ENCODE assay signal across 8 cellular contexts in genomic region chr6:43608310-43608763, GRCh38. TPM values are rescaled to one million over a fixed set of nuclear protein-coding genes. Genes with fewer than 3 reads are reported as not detected.
DNase-seq lines count a peak whose midpoint lies in the region; ATAC-seq and TF ChIP-seq lines count a peak whose summit lies in the region.

No MANE protein-coding gene starts in this region.

- DNase-seq in AG08395 (ENCODE audit: low spot score), result peak; percentile 71
- peak; percentile 50 for DNase-seq in GM20000 (ENCODE audit: low spot score)
- peak; percentile 38 for DNase-seq in NCI-H2227 treated with DMSO at 0.1 percent for 48 hours (lab: John Stamatoyannopoulos, UW)
- peak; percentile 88 for DNase-seq in cerebellar cortex (ENCODE audit: low spot score)
- DNase-seq in left colon, result peak; percentile 41 to 77
- DNase-seq in stimulated activated CD4-positive, alpha-beta T cell treated with anti-CD3 and anti-CD28 coated beads, TNF-alpha, amount 100 ng/mL, for 1 hour (ENCODE audit: low read depth in 3 of 3, low spot score in 1 of 3), result peak in 2 of 3 donors; percentile 12 to 41

- intact Hi-C loops in left colon (cut with DNase I, micrococcal nuclease), result loop anchor here in 1 of 2 donors (5.0 kb wide), 1 partner anchor 469 kb away; no protein-coding TSS in a partner anchor

- ATAC-seq in left colon (peak; percentile 74), HG02588 (IDR thresholded peaks at IDR 0.05; ENCODE audit: unreplicated experiment) (no peak)

- no peak overlapping the region for H3K4me3 ChIP-seq in WI38 (ENCODE audit: low read depth, low read length)

- TF ChIP-seq CTCF in GM20000 (IDR thresholded peaks at IDR 0.05; ENCODE audit: extremely low read depth, missing control alignments) (peak; percentile 79), WI38 (IDR thresholded peaks at IDR 0.05; ENCODE audit: low read depth, low read length) (peak; percentile 78)

RNA-seq across cellular contexts. Expression of gene GTPBP2, which starts 20.7 kb away (rescaled TPM):
- 10 to 100 TPM; 63.7 to 95.8 TPM for total RNA-seq in left colon

RNA-seq across cellular contexts. Expression of gene MAD2L1BP, which starts 27.3 kb away (rescaled TPM):
- 10 to 100 TPM; 37.0 to 49.8 TPM for total RNA-seq in left colon

RNA-seq across cellular contexts. Expression of gene POLH, which starts 32.4 kb away (rescaled TPM):
- 10 to 100 TPM; 11.2 to 11.3 TPM for total RNA-seq in left colon

RNA-seq across cellular contexts. Expression of gene XPO5, which starts 32.5 kb away (rescaled TPM):
- total RNA-seq in left colon, result 10 to 100 TPM; 20.0 to 23.2 TPM

RNA-seq across cellular contexts. Expression of gene RSPH9, which starts 36.5 kb away (rescaled TPM):
- under 1 TPM in 1 of 2 donors, not detected in 1; 0.11 TPM for total RNA-seq in left colon

Comparison
In these comparisons a context has a peak if more than half of its experiments do, and no peak if none do; other contexts are left out.
1. DNase-seq: peak in every context shown above with its lines; median percentile 88 in cerebellar cortex; 71 in AG08395; 59 in left colon; 50 in GM20000; 38 in NCI-H2227 treated with DMSO at 0.1 percent for 48 hours; 26 in stimulated activated CD4-positive, alpha-beta T cell treated with anti-CD3 and anti-CD28 coated beads, TNF-alpha, amount 100 ng/mL, for 1 hour.